ENCODE assay signal across 10 cellular contexts in the genomic region with DNA sequence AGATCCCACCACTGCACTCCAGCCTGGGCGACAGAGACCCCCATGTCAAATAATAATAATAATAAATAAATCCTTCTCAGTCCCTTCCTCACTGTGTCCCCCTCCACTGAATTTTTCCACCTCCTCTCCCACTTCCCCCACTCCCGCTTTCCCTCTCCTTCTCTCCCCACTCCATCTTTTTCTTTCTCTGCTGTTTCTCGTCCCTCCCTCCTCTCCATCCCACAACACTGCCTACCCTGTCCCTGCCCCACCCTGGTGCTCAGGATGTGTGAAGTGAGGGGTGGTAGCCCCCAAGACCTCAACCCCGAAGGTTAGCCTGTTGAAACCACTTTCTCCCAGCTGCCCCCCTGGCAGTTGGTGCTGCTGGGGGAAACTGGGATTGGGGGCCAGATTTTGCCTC. TPM values are rescaled to one million over a fixed set of nuclear protein-coding genes. Genes with fewer than 3 reads are reported as not detected.
"Had no signal": no experiment of that assay in that cellular context is flagged by ENCODE, and none has a peak within 500 bp of the region (broad histone marks: within the 10 kb centered on the region; RNA-seq: fewer than 3 reads in every experiment).

No MANE protein-coding gene starts in this region.

- DNase-seq: H9, HCEC 1CT, HFFc6, KBM-7 had no signal

- H3K9me3 Mint-ChIP-seq: GM23338, H9 had no signal

- H3K36me3 Mint-ChIP-seq: IgD-negative memory B cell had no signal

- H3K4me3 ChIP-seq: GM23338 had no signal

- H3K4me3 Mint-ChIP-seq: GM23338, H9, HFFc6, IgD-negative memory B cell had no signal

- H3K4me1 Mint-ChIP-seq: GM23338 had no signal

- H3K27ac ChIP-seq: HL-60 had no signal

- H3K27ac Mint-ChIP-seq: GM23338, H9, HFFc6, IgD-negative memory B cell had no signal

- ATAC-seq: HepG2 had no signal

RNA-seq across cellular contexts. Expression of gene STH, which starts 34.4 kb away (rescaled TPM):
- total RNA-seq: GM23338, H1, H9, HepG2, HFFc6, HT1080 had no signal
